Comparison of ENCODE assay signal across 1 cellular context in genomic region chr2:19068206-19068605, GRCh38.
TF ChIP-seq lines count a peak whose summit lies in the region.

No MANE protein-coding gene starts in this region.

TF ChIP-seq in IMR-90, 13 proteins besides CTCF, POLR2A, EP300 and RAD21 (continued from another document):
- TF ChIP-seq USF2 (IDR thresholded peaks at IDR 0.05; ENCODE audit: low read depth, low read length) (no peak), FOS (IDR thresholded peaks at IDR 0.05; ENCODE audit: low read depth, low read length) (no peak), CHD1 (IDR thresholded peaks at IDR 0.05; ENCODE audit: low read depth, low read length) (no peak)
